In the genomic region with DNA sequence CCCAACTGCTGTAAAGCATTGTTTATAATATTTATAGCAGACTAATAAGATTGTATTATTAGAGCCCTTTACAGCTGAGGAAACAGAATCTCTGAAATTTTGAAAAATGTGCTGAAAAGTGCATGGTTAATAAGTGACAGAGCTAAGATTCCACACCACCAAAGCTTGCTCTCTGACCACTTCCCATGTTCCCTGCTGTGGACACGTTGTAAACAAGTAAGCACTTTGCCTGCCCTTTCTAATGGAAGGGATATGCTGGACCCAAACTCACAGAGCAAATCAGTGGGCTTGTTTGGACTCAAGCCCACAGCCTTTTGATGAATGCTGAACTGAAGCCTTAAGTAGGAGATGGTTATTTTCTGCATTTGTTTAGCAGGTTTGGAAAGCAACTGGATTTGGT, we compare ENCODE assay signal across 22 cellular contexts.
DNase-seq lines count a peak whose midpoint lies in the region; TF ChIP-seq lines count a peak whose summit lies in the region.
"Had no signal": no experiment of that assay in that cellular context is flagged by ENCODE, and none has a peak within 500 bp of the region (broad histone marks: within the 10 kb centered on the region; RNA-seq: fewer than 3 reads in every experiment).

No MANE protein-coding gene starts in this region.

- peaks cover 9% of the 10 kb centered on the region for H3K36me3 Mint-ChIP-seq in osteocyte (ENCODE audit: unreplicated experiment)
- H3K36me3 Mint-ChIP-seq: activated naive CD8-positive, alpha-beta T cell treated with anti-CD3 and anti-CD28 coated beads, Interleukin-2, amount 10 ng/mL, durations not matched to agents 7 days and 5 days; naive B cell had no signal

- H3K4me1 ChIP-seq in adipocyte (ENCODE audit: control insufficient read depth, insufficient read depth, low read length) (peaks cover 10% of the 10 kb centered on the region), hepatocyte (ENCODE audit: insufficient read depth) (no peaks in the 10 kb centered on the region), BE2C (no peaks in the 10 kb centered on the region)
- H3K4me1 ChIP-seq: pancreas, upper lobe of right lung had no signal

- peaks cover 20% of the 10 kb centered on the region for H3K9me3 Mint-ChIP-seq in osteocyte (ENCODE audit: unreplicated experiment)

- peak overlapping the region; percentile 85 for H3K27ac Mint-ChIP-seq in osteocyte (ENCODE audit: unreplicated experiment)
- H3K27ac Mint-ChIP-seq: activated naive CD8-positive, alpha-beta T cell treated with anti-CD3 and anti-CD28 coated beads, Interleukin-2, amount 10 ng/mL, durations not matched to agents 7 days and 5 days had no signal

- peak; percentile 72 for DNase-seq in EH (ENCODE audit: low read depth)
- DNase-seq in adipocyte (ENCODE audit: low read depth): peak; percentile 24
- peak; percentile 15 for DNase-seq in hepatocyte (ENCODE audit: low spot score)
- no peak for DNase-seq in osteocyte (ENCODE audit: extremely low spot score, unreplicated experiment)
- no peak for DNase-seq in COLO668 (lab: John Stamatoyannopoulos, UW; ENCODE audit: unreplicated experiment)
- no peak for DNase-seq in ecto neural progenitor cell (ENCODE audit: low spot score)
- DNase-seq in MV-4-11 (lab: John Stamatoyannopoulos, UW): no peak
- DNase-seq in BE2C: no peak
- DNase-seq: activated naive CD8-positive, alpha-beta T cell treated with anti-CD3 and anti-CD28 coated beads, Interleukin-2, amount 10 ng/mL, durations not matched to agents 7 days and 5 days; DMS153; dorsolateral prefrontal cortex; GF-D8; glutamatergic neuron; naive B cell; NCI-H1930; pancreas; stimulated activated CD4-positive, alpha-beta T cell treated with anti-CD3 and anti-CD28 coated beads, Interleukin-4, amount 100 ng/mL, for 24 hours; upper lobe of right lung had no signal

- TF ChIP-seq CTCF in hepatocyte (IDR thresholded peaks at IDR 0.05; ENCODE audit: poor library complexity) (no peak), osteocyte (IDR thresholded peaks at IDR 0.05) (no peak), BE2C (IDR thresholded peaks at IDR 0.05; ENCODE audit: low read depth, low read length) (no peak)

- peak overlapping the region; percentile 77 for H3K27ac ChIP-seq in hepatocyte
- H3K27ac ChIP-seq: cardiac muscle cell, dorsolateral prefrontal cortex, pancreas, upper lobe of right lung had no signal

- no peak overlapping the region for H3K9ac ChIP-seq in adipocyte (ENCODE audit: low read length)

- no peaks in the 10 kb centered on the region for H4K20me1 ChIP-seq in hepatocyte (ENCODE audit: insufficient read depth, poor library complexity, severe bottlenecking)

- H3K9me3 ChIP-seq in adipocyte (ENCODE audit: control insufficient read depth, low read length) (peaks cover 19% of the 10 kb centered on the region), hepatocyte (ENCODE audit: low read depth) (no peaks in the 10 kb centered on the region), BE2C (no peaks in the 10 kb centered on the region)
- H3K9me3 ChIP-seq: upper lobe of right lung had no signal

- H3K4me3 Mint-ChIP-seq in osteocyte (ENCODE audit: unreplicated experiment): no peak overlapping the region
- H3K4me3 Mint-ChIP-seq: activated naive CD8-positive, alpha-beta T cell treated with anti-CD3 and anti-CD28 coated beads, Interleukin-2, amount 10 ng/mL, durations not matched to agents 7 days and 5 days; naive B cell had no signal

- H3K4me1 Mint-ChIP-seq in osteocyte (ENCODE audit: unreplicated experiment): peaks cover 18% of the 10 kb centered on the region
- H3K4me1 Mint-ChIP-seq: activated naive CD8-positive, alpha-beta T cell treated with anti-CD3 and anti-CD28 coated beads, Interleukin-2, amount 10 ng/mL, durations not matched to agents 7 days and 5 days; naive B cell had no signal

- no peak overlapping the region for H2AFZ ChIP-seq in hepatocyte

- H3K36me3 ChIP-seq in adipocyte (ENCODE audit: control insufficient read depth, insufficient read depth, low read length, severe bottlenecking): no peaks in the 10 kb centered on the region
- no peaks in the 10 kb centered on the region for H3K36me3 ChIP-seq in hepatocyte (replicated peaks; ENCODE audit: insufficient read depth, low read depth)
- no peaks in the 10 kb centered on the region for H3K36me3 ChIP-seq in BE2C
- H3K36me3 ChIP-seq: cardiac muscle cell, pancreas, upper lobe of right lung had no signal

- no peaks in the 10 kb centered on the region for H3K27me3 Mint-ChIP-seq in osteocyte (ENCODE audit: unreplicated experiment)
- H3K27me3 Mint-ChIP-seq: activated naive CD8-positive, alpha-beta T cell treated with anti-CD3 and anti-CD28 coated beads, Interleukin-2, amount 10 ng/mL, durations not matched to agents 7 days and 5 days had no signal

- no peaks in the 10 kb centered on the region for H3K9me2 ChIP-seq in hepatocyte (replicated peaks; ENCODE audit: insufficient read depth)

- WGBS in hepatocyte (ENCODE audit: low lambda C conversion rate, missing lambda C conversion rate): 6% methylated on average over 1 of the region's 1 CpG

- H3K4me3 ChIP-seq in adipocyte (ENCODE audit: low read length) (no peak overlapping the region), hepatocyte (no peak overlapping the region), BE2C (ENCODE audit: low read depth, low read length) (no peak overlapping the region)
- H3K4me3 ChIP-seq: cardiac muscle cell, dorsolateral prefrontal cortex, GM12878, K562, pancreas, skin epidermis, upper lobe of right lung had no signal

- no peaks in the 10 kb centered on the region for H3K79me2 ChIP-seq in hepatocyte

- H3K4me2 ChIP-seq in hepatocyte: peak overlapping the region; percentile 15

- no peaks in the 10 kb centered on the region for H3K27me3 ChIP-seq in adipocyte (replicated peaks; ENCODE audit: control insufficient read depth, insufficient read depth, low read length)
- H3K27me3 ChIP-seq in hepatocyte: no peaks in the 10 kb centered on the region
- no peaks in the 10 kb centered on the region for H3K27me3 ChIP-seq in BE2C
- H3K27me3 ChIP-seq: cardiac muscle cell, pancreas, upper lobe of right lung had no signal

Comparison
In these comparisons a context has a peak if more than half of its experiments do, and no peak if none do; other contexts are left out.
1. DNase-seq: peak in EH (single experiment), adipocyte (single experiment) and hepatocyte (single experiment); none in osteocyte (single experiment), COLO668 (single experiment), ecto neural progenitor cell (single experiment), MV-4-11 (single experiment) and BE2C (single experiment).